In the genomic region with DNA sequence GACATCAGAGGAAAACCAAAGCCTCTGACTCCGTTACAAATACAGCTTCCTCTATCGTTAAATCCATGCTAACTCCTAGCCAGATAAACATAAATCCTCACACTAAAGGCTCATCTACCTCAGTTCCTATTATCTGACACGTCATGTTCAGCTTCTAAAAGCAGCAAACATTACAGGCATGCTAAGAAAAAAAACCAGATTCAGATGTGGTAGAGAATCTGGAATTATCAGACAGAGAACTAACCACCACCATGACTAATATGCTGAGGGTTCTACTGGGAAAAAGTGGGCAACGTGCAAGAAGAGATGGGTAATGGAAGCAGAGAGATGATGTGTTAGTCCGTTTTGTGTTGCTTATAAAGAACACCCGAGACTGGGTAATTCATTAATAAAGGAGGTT, we compare ENCODE assay signal across 24 cellular contexts. TPM values are rescaled to one million over a fixed set of nuclear protein-coding genes. Genes with fewer than 3 reads are reported as not detected.
DNase-seq lines count a peak whose midpoint lies in the region; ATAC-seq, FAIRE-seq and TF ChIP-seq lines count a peak whose summit lies in the region.
"Had no signal": no experiment of that assay in that cellular context is flagged by ENCODE, and none has a peak within 500 bp of the region (broad histone marks: within the 10 kb centered on the region; RNA-seq: fewer than 3 reads in every experiment).

No MANE protein-coding gene starts in this region.

- H3K9ac ChIP-seq in astrocyte (ENCODE audit: low read length) (peak overlapping the region; percentile 70), smooth muscle cell (ENCODE audit: low read depth) (peak overlapping the region; percentile 53)

- no peaks in the 10 kb centered on the region for H3K79me2 ChIP-seq in astrocyte (ENCODE audit: insufficient read depth, low read length)
- peaks cover 31% of the 10 kb centered on the region for H3K79me2 ChIP-seq in smooth muscle cell (ENCODE audit: low read depth)

- H3K4me2 ChIP-seq in astrocyte (ENCODE audit: low read length) (peak overlapping the region; percentile 43), smooth muscle cell (peak overlapping the region; percentile 74)

- intact Hi-C loops in heart left ventricle (cut with DNase I) = loop anchor here in 2 of 10 donors (2.0 to 5.0 kb wide), 2 partner anchors 37 kb away; no protein-coding TSS in a partner anchor
- intact Hi-C loops in Right ventricle myocardium inferior (cut with DNase I) = loop anchor here (2.0 to 5.0 kb wide), 2 partner anchors 37 to 71 kb away; a partner anchor contains a TSS
- intact Hi-C loops in sciatic nerve (cut with DNase I) = no loop called here

- H3K4me1 ChIP-seq in heart left ventricle (peaks cover 0 to 15% (median 0%) of the 10 kb centered on the region in 12 donors), astrocyte (ENCODE audit: insufficient read depth, low read length) (peaks cover 14% of the 10 kb centered on the region), smooth muscle cell (ENCODE audit: low read depth) (peaks cover 16% of the 10 kb centered on the region)
- H3K4me1 ChIP-seq: pancreas, transverse colon had no signal

- no peak for TF ChIP-seq CTCF in heart left ventricle (IDR thresholded peaks at IDR 0.05)
- no peak for TF ChIP-seq CTCF in astrocyte (IDR thresholded peaks at IDR 0.05; ENCODE audit: insufficient read depth, low read depth, low read length)
- TF ChIP-seq CTCF in smooth muscle cell (IDR thresholded peaks at IDR 0.05; ENCODE audit: borderline replicate concordance, insufficient read depth, poor library complexity, severe bottlenecking) = no peak

- no peaks in the 10 kb centered on the region for H4K20me1 ChIP-seq in astrocyte (ENCODE audit: insufficient read depth, low read length)
- H4K20me1 ChIP-seq in smooth muscle cell (ENCODE audit: low read depth) = peaks cover 21% of the 10 kb centered on the region

- H3K27ac ChIP-seq in heart left ventricle (peak overlapping the region in 11 of 12 donors; percentile 17 to 88 (median 81)), astrocyte (ENCODE audit: low read depth, low read length) (peak overlapping the region; percentile 84), smooth muscle cell (ENCODE audit: low read depth) (peak overlapping the region; percentile 93)
- H3K27ac ChIP-seq: coronary artery, HL-60, pancreas, transverse colon, VCaP had no signal

- H3K36me3 ChIP-seq in heart left ventricle = no peaks in the 10 kb centered on the region
- H3K36me3 ChIP-seq in astrocyte (ENCODE audit: insufficient read depth, low read length) = no peaks in the 10 kb centered on the region
- H3K36me3 ChIP-seq in smooth muscle cell (ENCODE audit: low read depth) = no peaks in the 10 kb centered on the region
- H3K36me3 ChIP-seq: pancreas, transverse colon had no signal

- no peak overlapping the region for H3K4me3 ChIP-seq in heart left ventricle
- H3K4me3 ChIP-seq in astrocyte (ENCODE audit: insufficient read depth, low read depth, low read length) = no peak overlapping the region
- H3K4me3 ChIP-seq in smooth muscle cell = no peak overlapping the region
- H3K4me3 ChIP-seq: coronary artery, pancreas, transverse colon had no signal

- ATAC-seq in heart left ventricle (no peak), Right ventricle myocardium inferior (no peak), sciatic nerve (no peak), GM18870 (IDR thresholded peaks at IDR 0.05; ENCODE audit: unreplicated experiment) (no peak)
- ATAC-seq: activated T-helper 17 cell treated with anti-CD3 and anti-CD28 coated beads, Interleukin-2, amount 50 U/mL, for 72 hours; pancreas; stimulated activated memory B cell treated with anti-CD40 and anti-IgM and Interleukin-4, amounts not matched to agents 10 μg/mL and 1 μg/mL and 100 μg/mL, for 72 hours had no signal

- H2AFZ ChIP-seq in astrocyte (ENCODE audit: low read depth, low read length) = peak overlapping the region; percentile 4
- H2AFZ ChIP-seq in smooth muscle cell (ENCODE audit: low read depth) = no peak overlapping the region

- TF ChIP-seq POLR2A in heart left ventricle (IDR thresholded peaks at IDR 0.05) = no peak

- H3K4me3 Mint-ChIP-seq in astrocyte (ENCODE audit: unreplicated experiment) = no peak overlapping the region
- H3K4me3 Mint-ChIP-seq: activated T-helper 17 cell treated with anti-CD3 and anti-CD28 coated beads, Interleukin-2, amount 50 U/mL, for 72 hours; CD4-positive, alpha-beta memory T cell; stimulated activated memory B cell treated with anti-CD40 and anti-IgM and Interleukin-4, amounts not matched to agents 10 μg/mL and 1 μg/mL and 100 μg/mL, for 72 hours had no signal

- peak overlapping the region; percentile 95 for H3K27ac Mint-ChIP-seq in astrocyte (ENCODE audit: unreplicated experiment)
- H3K27ac Mint-ChIP-seq: activated T-helper 17 cell treated with anti-CD3 and anti-CD28 coated beads, Interleukin-2, amount 50 U/mL, for 72 hours; stimulated activated memory B cell treated with anti-CD40 and anti-IgM and Interleukin-4, amounts not matched to agents 10 μg/mL and 1 μg/mL and 100 μg/mL, for 72 hours had no signal

- no peaks in the 10 kb centered on the region for H3K27me3 ChIP-seq in heart left ventricle
- H3K27me3 ChIP-seq in astrocyte (ENCODE audit: insufficient read depth, low read length) = no peaks in the 10 kb centered on the region
- no peaks in the 10 kb centered on the region for H3K27me3 ChIP-seq in smooth muscle cell (ENCODE audit: low read depth)
- H3K27me3 ChIP-seq: pancreas, transverse colon had no signal

- FAIRE-seq in astrocyte (lab: Jason Lieb, UNC) = peak; percentile 73
- FAIRE-seq: A204.1, endothelial cell of umbilical vein, pancreas had no signal

- peaks cover 38% of the 10 kb centered on the region for H3F3A ChIP-seq in smooth muscle cell (ENCODE audit: low read depth)

- H3K27me3 Mint-ChIP-seq in astrocyte (ENCODE audit: low read depth, unreplicated experiment) = no peaks in the 10 kb centered on the region
- H3K27me3 Mint-ChIP-seq: activated T-helper 17 cell treated with anti-CD3 and anti-CD28 coated beads, Interleukin-2, amount 50 U/mL, for 72 hours; CD4-positive, alpha-beta memory T cell had no signal

- 59 to 66% (median 62%) methylated on average over 6 of the region's 6 CpGs for WGBS in heart left ventricle, 4 donors
- WGBS in smooth muscle cell (ENCODE audit: low lambda C conversion rate) = 8% methylated on average over 6 of the region's 6 CpGs

- peaks cover 27% of the 10 kb centered on the region for H3K4me1 Mint-ChIP-seq in astrocyte (ENCODE audit: low read depth, unreplicated experiment)
- H3K4me1 Mint-ChIP-seq: CD4-positive, alpha-beta memory T cell; stimulated activated memory B cell treated with anti-CD40 and anti-IgM and Interleukin-4, amounts not matched to agents 10 μg/mL and 1 μg/mL and 100 μg/mL, for 72 hours had no signal

- peaks cover 8% of the 10 kb centered on the region for H3K9me3 Mint-ChIP-seq in astrocyte (ENCODE audit: unreplicated experiment)
- H3K9me3 Mint-ChIP-seq: activated T-helper 17 cell treated with anti-CD3 and anti-CD28 coated beads, Interleukin-2, amount 50 U/mL, for 72 hours had no signal

- DNase-seq in heart left ventricle = no peak
- no peak for DNase-seq in Right ventricle myocardium inferior (ENCODE audit: missing footprints)
- peak; percentile 86 for DNase-seq in astrocyte (ENCODE audit: low read depth)
- peak; percentile 82 for DNase-seq in iris pigment epithelial cell (ENCODE audit: low read depth)
- no peak for DNase-seq in smooth muscle cell (lab: John Stamatoyannopoulos, UW; ENCODE audit: unreplicated experiment)
- no peak for DNase-seq in sciatic nerve (ENCODE audit: low spot score)
- DNase-seq in stimulated activated CD4-positive, alpha-beta T cell treated with anti-CD3 and anti-CD28 coated beads, Interleukin-4, amount 100 ng/mL, for 1 hour = no peak
- DNase-seq: activated CD8-positive, alpha-beta memory T cell treated with anti-CD3 and anti-CD28 coated beads for 24 hours; amygdala; CD4-positive, alpha-beta memory T cell; KG1; NCI-H1105 treated with DMSO at 0.1 percent for 48 hours; NCI-H2171; pancreas; SW 1271; transverse colon had no signal

- peaks cover 4% of the 10 kb centered on the region for H3K36me3 Mint-ChIP-seq in astrocyte (ENCODE audit: low read depth, unreplicated experiment)
- H3K36me3 Mint-ChIP-seq: CD4-positive, alpha-beta memory T cell had no signal

- H3K9me3 ChIP-seq in heart left ventricle (peaks cover 0 to 7% (median 0%) of the 10 kb centered on the region in 12 donors), astrocyte (ENCODE audit: insufficient read depth, low read depth, low read length) (no peaks in the 10 kb centered on the region), smooth muscle cell (replicated peaks; ENCODE audit: low read depth) (no peaks in the 10 kb centered on the region)
- H3K9me3 ChIP-seq: pancreas, transverse colon had no signal

RNA-seq across cellular contexts. Expression of a gene that starts 48.5 kb away (rescaled TPM):
- total RNA-seq in heart left ventricle = 100 to 1,000 TPM in 7 of 9 donors, 10 to 100 TPM in 2; 51.0 to 274 (median 223) TPM
- 100 to 1,000 TPM; 236 to 237 TPM for polyA plus RNA-seq in heart left ventricle
- total RNA-seq in Right ventricle myocardium inferior = 240 TPM
- total RNA-seq in astrocyte = 182 and 195 TPM in 2 replicates
- 58.4 and 70.1 TPM in 2 replicates for total RNA-seq in smooth muscle cell
- polyA plus RNA-seq in smooth muscle cell = 83.0 and 84.9 TPM in 2 replicates
- 132 TPM for total RNA-seq in sciatic nerve

Comparison
In these comparisons a context has a peak if more than half of its experiments do, and no peak if none do; other contexts are left out.
1. DNase-seq: peak in astrocyte (single experiment) and iris pigment epithelial cell (single experiment); none in heart left ventricle (0 of 5), Right ventricle myocardium inferior (single experiment), smooth muscle cell (single experiment), sciatic nerve (single experiment) and stimulated activated CD4-positive, alpha-beta T cell treated with anti-CD3 and anti-CD28 coated beads, Interleukin-4, amount 100 ng/mL, for 1 hour (single experiment).
2. Peak in every context shown above with its lines, with median percentiles within 50 percentile points of each other: H3K27ac ChIP-seq.